ENCODE assay signal across 7 cellular contexts in genomic region chr4:99462875-99463464, GRCh38. TPM values are rescaled to one million over a fixed set of nuclear protein-coding genes. Genes with fewer than 3 reads are reported as not detected.
DNase-seq lines count a peak whose midpoint lies in the region; ATAC-seq and TF ChIP-seq lines count a peak whose summit lies in the region.

No MANE protein-coding gene starts in this region.

- H3K4me1 ChIP-seq in SJCRH30 (no peaks in the 10 kb centered on the region), adipocyte (ENCODE audit: control insufficient read depth, insufficient read depth, low read length) (peaks cover 5% of the 10 kb centered on the region), heart right ventricle (no peaks in the 10 kb centered on the region)

- DNase-seq in GM10266 (ENCODE audit: extremely low spot score), result peak; percentile 61
- peak; percentile 31 for DNase-seq in HuH-7.5 (ENCODE audit: low spot score)
- peak; percentile 35 to 74 for DNase-seq in SJCRH30
- peak; percentile 90 for DNase-seq in adipocyte (ENCODE audit: low read depth)
- peak in 1 of 2 donors; percentile 34 for DNase-seq in heart right ventricle
- DNase-seq in retina, result peak; percentile 48

- H3K9ac ChIP-seq in adipocyte (ENCODE audit: low read length), result no peak overlapping the region

- ATAC-seq in GM21619 (IDR thresholded peaks at IDR 0.05; ENCODE audit: unreplicated experiment), result peak; percentile 95
- peak in 7 of 8 donors; percentile 69 to 90 (median 75) for ATAC-seq in heart right ventricle

- 26 to 31% methylated on average over 4 of the region's 4 CpGs for WGBS in heart right ventricle, 2 donors

- H3K27me3 ChIP-seq in SJCRH30 (no peaks in the 10 kb centered on the region), adipocyte (replicated peaks; ENCODE audit: control insufficient read depth, insufficient read depth, low read length) (no peaks in the 10 kb centered on the region), heart right ventricle (peaks cover 0 to 19% (median 0%) of the 10 kb centered on the region in 7 donors)

- peak; percentile 81 for TF ChIP-seq CTCF in GM10266 (IDR thresholded peaks at IDR 0.05; ENCODE audit: control insufficient read depth, insufficient read depth, low read depth, missing control alignments)
- peak; percentile 53 to 85 (median 77) for TF ChIP-seq CTCF in heart right ventricle (IDR thresholded peaks at IDR 0.05)

- H3K9me3 ChIP-seq in SJCRH30 (replicated peaks), result no peaks in the 10 kb centered on the region
- no peaks in the 10 kb centered on the region for H3K9me3 ChIP-seq in adipocyte (ENCODE audit: control insufficient read depth, low read length)
- no peaks in the 10 kb centered on the region for H3K9me3 ChIP-seq in heart right ventricle

- H3K36me3 ChIP-seq in SJCRH30 (no peaks in the 10 kb centered on the region), adipocyte (ENCODE audit: control insufficient read depth, insufficient read depth, low read length, severe bottlenecking) (no peaks in the 10 kb centered on the region), heart right ventricle (no peaks in the 10 kb centered on the region)

- intact Hi-C loops in heart right ventricle (cut with DNase I), result loop anchor here in 6 of 10 donors (1.0 to 10.0 kb wide), 5 partner anchors 338 to 996 kb away; no protein-coding TSS in a partner anchor

- H3K27ac ChIP-seq in SJCRH30, result no peak overlapping the region
- H3K27ac ChIP-seq in heart right ventricle, result no peak overlapping the region

- H3K4me3 ChIP-seq in SJCRH30, result no peak overlapping the region
- H3K4me3 ChIP-seq in adipocyte (ENCODE audit: low read length), result no peak overlapping the region
- H3K4me3 ChIP-seq in heart right ventricle, result no peak overlapping the region

RNA-seq across cellular contexts. Expression of gene ADH7, which starts 27.8 kb away (rescaled TPM):
- not detected in 2 replicates for total RNA-seq in SJCRH30 (2014; rRNA removed; shearing (Covaris generic))
- not detected for total RNA-seq in heart right ventricle
- polyA plus RNA-seq in heart right ventricle, result under 1 TPM in 1 of 2 donors, not detected in 1; 0.04 TPM

RNA-seq across cellular contexts. Expression of gene C4orf17, which starts 47.9 kb away (rescaled TPM):
- not detected in 2 replicates for total RNA-seq in SJCRH30 (2014; rRNA removed; shearing (Covaris generic))
- total RNA-seq in heart right ventricle, result not detected
- polyA plus RNA-seq in heart right ventricle, result not detected
